8 cellular contexts compared by ENCODE assay signal in genomic region chr22:36356708-36357694, GRCh38. TPM values are rescaled to one million over a fixed set of nuclear protein-coding genes. Genes with fewer than 3 reads are reported as not detected.
DNase-seq lines count a peak whose midpoint lies in the region; TF ChIP-seq lines count a peak whose summit lies in the region.

No MANE protein-coding gene starts in this region.

- no peak overlapping the region for H2AFZ ChIP-seq in mammary epithelial cell (ENCODE audit: low read depth, low read length)

- H3K4me1 ChIP-seq in Peyer's patch (peaks cover 19 to 92% (median 63%) of the 10 kb centered on the region in 4 donors), mammary epithelial cell (ENCODE audit: insufficient read depth, low read length) (peaks cover 90% of the 10 kb centered on the region)

- peaks cover 0 to 6% (median 0%) of the 10 kb centered on the region in 3 donors for H3K36me3 ChIP-seq in Peyer's patch
- peaks cover 10% of the 10 kb centered on the region for H3K36me3 ChIP-seq in mammary epithelial cell (ENCODE audit: insufficient read depth, low read length)

- intact Hi-C loops in mammary epithelial cell (cut with micrococcal nuclease), result no loop called here

- H3K79me2 ChIP-seq in mammary epithelial cell (ENCODE audit: insufficient read depth, low read length), result peaks cover 99% of the 10 kb centered on the region

- peaks cover 61% of the 10 kb centered on the region for H3K4me1 Mint-ChIP-seq in nephron

- no peak for TF ChIP-seq POLR2A in Peyer's patch (IDR thresholded peaks at IDR 0.05)

- H3K4me3 ChIP-seq in AG04450 (ENCODE audit: low read depth, low read length) (no peak overlapping the region), Peyer's patch (peak overlapping the region in 2 of 4 donors; percentile 7), mammary epithelial cell (replicated peaks in 1 of 3; ENCODE audit: insufficient read depth in 1 of 3, low read depth in 2 of 3, low read length in 3 of 3) (no peak overlapping the region)

- H3K9me3 Mint-ChIP-seq in nephron, result no peaks in the 10 kb centered on the region

- H4K20me1 ChIP-seq in mammary epithelial cell (ENCODE audit: insufficient read depth, low read length), result peaks cover 39% of the 10 kb centered on the region

- DNase-seq in AG04450 (ENCODE audit: low read depth, low spot score), result no peak
- DNase-seq in Peyer's patch, result no peak
- DNase-seq in mammary epithelial cell, result no peak
- DNase-seq in SHP77 treated with DMSO at 0.1 percent for 48 hours (lab: John Stamatoyannopoulos, UW), result no peak
- no peak for DNase-seq in 8988T
- no peak for DNase-seq in NCI-H345 treated with DMSO at 0.1 percent for 48 hours (lab: John Stamatoyannopoulos, UW; ENCODE audit: unreplicated experiment)
- no peak for DNase-seq in occipital lobe (lab: John Stamatoyannopoulos, UW)

- peaks cover 14% of the 10 kb centered on the region for H3K36me3 Mint-ChIP-seq in nephron (ENCODE audit: low read depth)

- H3K4me3 Mint-ChIP-seq in nephron, result no peak overlapping the region

- H3K9ac ChIP-seq in mammary epithelial cell (ENCODE audit: insufficient read depth, low read length), result no peak overlapping the region

- CTCF ChIA-PET in AG04450 (lab: Charles Lee) (interaction anchor here (0.6 to 3.2 kb wide), 3 partner anchors 22 to 114 kb away, joined by 3 to 12 read pairs (median 4); no protein-coding TSS in a partner anchor), mammary epithelial cell (lab: Charles Lee; ENCODE audit: low non-redundant PET) (no interaction called here)

- no peak for TF ChIP-seq CTCF in AG04450 (IDR thresholded peaks at IDR 0.05; ENCODE audit: low read depth, low read length)
- TF ChIP-seq CTCF in Peyer's patch (IDR thresholded peaks at IDR 0.05), result no peak
- TF ChIP-seq CTCF in mammary epithelial cell (conservative IDR thresholded peaks at IDR 0.05 in 1 of 2, IDR thresholded peaks at IDR 0.05 in 1 of 2; ENCODE audit: extremely low read depth in 1 of 2, insufficient read depth in 1 of 2, low read depth in 1 of 2, low read length in 2 of 2), result no peak
- TF ChIP-seq CTCF in nephron (IDR thresholded peaks at IDR 0.05; ENCODE audit: unreplicated experiment in 3 of 3), result no peak

- in situ Hi-C loops in mammary epithelial cell (cut with MboI; ENCODE audit: low sequenced_read_pairs in 2 of 2), result no loop called here

- WGBS in mammary epithelial cell (ENCODE audit: low coverage, missing lambda C conversion rate), result 58% methylated on average over 25 of the region's 28 CpGs

- H3K27me3 Mint-ChIP-seq in nephron (ENCODE audit: low read depth), result no peaks in the 10 kb centered on the region

- H3K27ac ChIP-seq in AG04450 (ENCODE audit: low read depth, low read length) (peak overlapping the region; percentile 65), Peyer's patch (peak overlapping the region; percentile 63 to 100 (median 90)), mammary epithelial cell (ENCODE audit: insufficient read depth, low read depth, low read length) (peak overlapping the region; percentile 20)

- H3K9me3 ChIP-seq in AG04450 (ENCODE audit: control insufficient read depth, insufficient read depth, low read length) (peaks cover 4% of the 10 kb centered on the region; the same call in 1 of the 2 replicates), Peyer's patch (no peaks in the 10 kb centered on the region), mammary epithelial cell (replicated peaks; ENCODE audit: insufficient read depth, low read length) (no peaks in the 10 kb centered on the region)

- dilution Hi-C loops in mammary epithelial cell (cut with HindIII; ENCODE audit: low sequenced_read_pairs), result no loop called here

- peak overlapping the region; percentile 54 for H3K4me2 ChIP-seq in mammary epithelial cell (ENCODE audit: insufficient read depth, low read depth, low read length)

- POLR2A ChIA-PET in AG04450 (lab: Yijun Ruan, JAX), result interaction anchor here (0.6 to 2.4 kb wide), 3 partner anchors 7 to 111 kb away, joined by 3 to 16 read pairs (median 3); no protein-coding TSS in a partner anchor

- H3K27ac Mint-ChIP-seq in nephron, result peak overlapping the region; percentile 46 to 74 (median 48)

- BruUV-seq in mammary epithelial cell (replicated peaks; lab: Mats Ljungman, UMichigan), result no TSS peak

- H3K27me3 ChIP-seq in AG04450 (ENCODE audit: control insufficient read depth, insufficient read depth, low read length) (no peaks in the 10 kb centered on the region), Peyer's patch (no peaks in the 10 kb centered on the region), mammary epithelial cell (ENCODE audit: insufficient read depth, low read length) (no peaks in the 10 kb centered on the region)

RNA-seq across cellular contexts. Expression of gene MYH9, which starts 30.8 kb away (rescaled TPM):
- polyA plus RNA-seq in AG04450 (2011; rRNA removed) (338 and 432 TPM in 2 replicates), mammary epithelial cell (295 TPM)
- polyA minus RNA-seq in AG04450 (2011; rRNA and poly(A)+ RNA removed), result 1,487 and 1,729 TPM in 2 replicates
- total RNA-seq in Peyer's patch (100 to 1,000 TPM; 337 to 553 (median 433) TPM), mammary epithelial cell (1,000 to 10,000 TPM; 1,183 to 1,246 TPM), occipital lobe (34.6 TPM)
- 996 TPM for polyA minus RNA-seq in mammary epithelial cell

Comparison
In these comparisons a context has a peak if more than half of its experiments do, and no peak if none do; other contexts are left out.
1. H3K27ac ChIP-seq: peak in every context shown above with its lines; median percentile 90 in Peyer's patch; 65 in AG04450; 20 in mammary epithelial cell.